Comparison of ENCODE assay signal across 15 cellular contexts in genomic region chr7:110507832-110508231, GRCh38.
"Had no signal": no experiment of that assay in that cellular context is flagged by ENCODE, and none has a peak within 500 bp of the region (broad histone marks: within the 10 kb centered on the region; RNA-seq: fewer than 3 reads in every experiment).

No MANE protein-coding gene starts in this region.

- H3K4me3 ChIP-seq: adrenal gland, colonic mucosa, neural progenitor cell had no signal

- DNase-seq: activated CD4-positive, alpha-beta memory T cell treated with anti-CD3 and anti-CD28 coated beads for 36 hours; activated CD8-positive, alpha-beta memory T cell treated with anti-CD3 and anti-CD28 coated beads, Interleukin-2, amount 10 ng/mL, durations not matched to agents 7 days and 5 days; activated naive CD4-positive, alpha-beta T cell treated with anti-CD3 and anti-CD28 coated beads, Interleukin-2, amount 10 ng/mL, durations not matched to agents 7 days and 5 days; activated T-cell treated with anti-CD3 and anti-CD28 coated beads, Interleukin-2, amount 50 U/mL, for 24 hours; adrenal gland; colonic mucosa; mammary epithelial cell; naive B cell; stimulated activated CD4-positive, alpha-beta T cell treated with anti-CD3 and anti-CD28 coated beads, Interleukin-12 subunit alpha, Interleukin-12 subunit beta, amount 100 ng/mL, for 4 hours; stimulated activated CD4-positive, alpha-beta T cell treated with anti-CD3 and anti-CD28 coated beads, Interleukin-2, amount 100 ng/mL, for 24 hours; T1000; WERI-Rb-1 had no signal

- ATAC-seq: activated CD8-positive, alpha-beta memory T cell treated with anti-CD3 and anti-CD28 coated beads, Interleukin-2, amount 10 ng/mL, durations not matched to agents 7 days and 5 days; esophagus mucosa; stimulated activated effector memory CD8-positive, alpha-beta T cell treated with anti-CD3 and anti-CD28 coated beads, Interleukin-12 subunit alpha, Interleukin-12 subunit beta, amount 100 ng/mL, for 72 hours had no signal
